ENCODE assay signal across 8 cellular contexts in genomic region chr14:67515386-67516079, GRCh38. TPM values are rescaled to one million over a fixed set of nuclear protein-coding genes. Genes with fewer than 3 reads are reported as not detected.
A peak's percentile ranks its signal among the peaks of the same experiment; 100 is the strongest.
DNase-seq lines count a peak whose midpoint lies in the region; ATAC-seq and TF ChIP-seq lines count a peak whose summit lies in the region.

No MANE protein-coding gene starts in this region.

- peaks cover 78% of the 10 kb centered on the region for H3K27me3 ChIP-seq in ectodermal cell (ENCODE audit: control insufficient read depth, insufficient read depth, low read length, poor library complexity, severe bottlenecking)
- H3K27me3 ChIP-seq in muscle layer of colon (ENCODE audit: control insufficient read depth in 1 of 2, insufficient read depth in 2 of 2, low read length in 2 of 2), result no peaks in the 10 kb centered on the region
- no peaks in the 10 kb centered on the region for H3K27me3 ChIP-seq in upper lobe of left lung

- H3K27ac ChIP-seq in ectodermal cell (ENCODE audit: insufficient read depth, low read depth, low read length, poor library complexity, severe bottlenecking), result no peak overlapping the region
- peak overlapping the region; percentile 25 for H3K27ac ChIP-seq in muscle layer of colon (ENCODE audit: low read depth, low read length)
- H3K27ac ChIP-seq in upper lobe of left lung, result peak overlapping the region in 1 of 4 donors; percentile 82

- DNase-seq in NCI-H1417 (lab: John Stamatoyannopoulos, UW), result peak; percentile 33 to 84 (median 67)
- no peak for DNase-seq in NCI-H1417 treated with DMSO at 0.1 percent for 48 hours (lab: John Stamatoyannopoulos, UW)
- DNase-seq in activated CD4-positive, CD25-positive, alpha-beta regulatory T cell (lab: John Stamatoyannopoulos, UW), result peak in 3 of 4 experiments; percentile 8 to 31 (median 14)
- DNase-seq in upper lobe of left lung, result no peak
- no peak for DNase-seq in cortex of kidney (lab: John Stamatoyannopoulos, UW)

- no peak overlapping the region for H3K9ac ChIP-seq in muscle layer of colon (ENCODE audit: low read length)

- TF ChIP-seq EP300 in upper lobe of left lung (IDR thresholded peaks at IDR 0.05), result no peak

- H3K9me3 ChIP-seq in ectodermal cell (ENCODE audit: control insufficient read depth, low read length) (no peaks in the 10 kb centered on the region), muscle layer of colon (ENCODE audit: low read length) (no peaks in the 10 kb centered on the region), upper lobe of left lung (no peaks in the 10 kb centered on the region)

- WGBS in ectodermal cell, 2 experiments, result 9% methylated on average over 45 of the region's 45 CpGs
- 9 to 64% methylated on average over 3 to 30 of the region's 45 CpGs for WGBS in upper lobe of left lung, 2 donors

- H3K36me3 ChIP-seq in ectodermal cell (ENCODE audit: control insufficient read depth, insufficient read depth, low read length), result no peaks in the 10 kb centered on the region
- no peaks in the 10 kb centered on the region for H3K36me3 ChIP-seq in muscle layer of colon (ENCODE audit: insufficient read depth, low read length)
- H3K36me3 ChIP-seq in upper lobe of left lung, result no peaks in the 10 kb centered on the region

- H3K4me1 ChIP-seq in ectodermal cell (ENCODE audit: control insufficient read depth, insufficient read depth, low read length), result no peaks in the 10 kb centered on the region
- peaks cover 16% of the 10 kb centered on the region for H3K4me1 ChIP-seq in muscle layer of colon (ENCODE audit: insufficient read depth, low read length)
- H3K4me1 ChIP-seq in upper lobe of left lung, result peaks cover 10 to 20% (median 15%) of the 10 kb centered on the region in 4 donors

- ATAC-seq in HG02798 (IDR thresholded peaks at IDR 0.05; ENCODE audit: poor library complexity, unreplicated experiment), result peak; percentile 62
- ATAC-seq in upper lobe of left lung (ENCODE audit: low FRiP score in 2 of 2), result peak in 1 of 2 donors; percentile 58

- H3K4me3 ChIP-seq in ectodermal cell (ENCODE audit: insufficient read depth, low read depth, low read length), result peak overlapping the region; percentile 40
- peak overlapping the region in 1 of 2 donors; percentile 54 for H3K4me3 ChIP-seq in muscle layer of colon (ENCODE audit: low read depth in 1 of 2, low read length in 2 of 2)
- H3K4me3 ChIP-seq in upper lobe of left lung, result peak overlapping the region; percentile 90 to 100 (median 98)

- TF ChIP-seq POLR2A in upper lobe of left lung (IDR thresholded peaks at IDR 0.05), result no peak

- TF ChIP-seq CTCF in upper lobe of left lung (IDR thresholded peaks at IDR 0.05), result peak in 1 of 6 experiments; percentile 3

RNA-seq across cellular contexts. Expression of gene PLEKHH1, which starts 17.6 kb away (rescaled TPM):
- polyA plus RNA-seq in ectodermal cell (2013, experiment 1 of 4), result 11.9 TPM
- 18.1 TPM for polyA plus RNA-seq in ectodermal cell (2013, experiment 2 of 4)
- polyA plus RNA-seq in ectodermal cell (2013, experiment 3 of 4), result 14.7 TPM
- polyA plus RNA-seq in ectodermal cell (2013, experiment 4 of 4), result 14.9 TPM
- total RNA-seq in upper lobe of left lung, result 10 to 100 TPM in 2 of 6 donors, 1 to 10 TPM in 3, under 1 TPM in 1; 0.46 to 25.1 (median 4.4) TPM

RNA-seq across cellular contexts. Expression of gene TMEM229B, which starts 27.0 kb away (rescaled TPM):
- 0.17 TPM for polyA plus RNA-seq in ectodermal cell (2013, experiment 1 of 4)
- polyA plus RNA-seq in ectodermal cell (2013, experiment 2 of 4), result 0.05 TPM
- polyA plus RNA-seq in ectodermal cell (2013, experiment 3 of 4), result 0.27 TPM
- 0.20 TPM for polyA plus RNA-seq in ectodermal cell (2013, experiment 4 of 4)
- 1 to 10 TPM; 2.1 to 8.5 (median 5.4) TPM for total RNA-seq in upper lobe of left lung

Comparison
In these comparisons a context has a peak if more than half of its experiments do, and no peak if none do; other contexts are left out.
1. DNase-seq: peak in NCI-H1417 (3 of 3) and activated CD4-positive, CD25-positive, alpha-beta regulatory T cell (3 of 4); none in NCI-H1417 treated with DMSO at 0.1 percent for 48 hours (single experiment), upper lobe of left lung (0 of 2) and cortex of kidney (single experiment).